ENCODE assay signal across 18 cellular contexts in genomic region chr13:23870356-23871146, GRCh38. TPM values are rescaled to one million over a fixed set of nuclear protein-coding genes. Genes with fewer than 3 reads are reported as not detected.
A peak's percentile ranks its signal among the peaks of the same experiment; 100 is the strongest.
DNase-seq lines count a peak whose midpoint lies in the region; TF ChIP-seq lines count a peak whose summit lies in the region.
"Had no signal": no experiment of that assay in that cellular context is flagged by ENCODE, and none has a peak within 500 bp of the region (broad histone marks: within the 10 kb centered on the region; RNA-seq: fewer than 3 reads in every experiment).

No MANE protein-coding gene starts in this region.

- H3K27ac ChIP-seq in WERI-Rb-1 (no peak overlapping the region), esophagus muscularis mucosa (replicated peaks in 1 of 4) (no peak overlapping the region)
- H3K27ac ChIP-seq in CD8-positive, alpha-beta memory T cell (ENCODE audit: low read depth, low read length): no peak overlapping the region
- H3K27ac ChIP-seq: right lobe of liver had no signal

- no peaks in the 10 kb centered on the region for H3K9me3 ChIP-seq in WERI-Rb-1 (ENCODE audit: severe bottlenecking)
- H3K9me3 ChIP-seq in Caco-2: no peaks in the 10 kb centered on the region
- H3K9me3 ChIP-seq in esophagus muscularis mucosa: no peaks in the 10 kb centered on the region
- H3K9me3 ChIP-seq in CD8-positive, alpha-beta memory T cell (ENCODE audit: low read length): no peaks in the 10 kb centered on the region
- H3K9me3 ChIP-seq: right lobe of liver, upper lobe of left lung had no signal

- POLR2A ChIA-PET in GM10248 (lab: Yijun Ruan, JAX) (no interaction called here), Caco-2 (lab: Charles Lee) (no interaction called here)
- POLR2A ChIA-PET in CD8-positive, alpha-beta memory T cell (lab: Charles Lee): no interaction called here

- H3K27me3 ChIP-seq in WERI-Rb-1 (ENCODE audit: insufficient read depth, low read depth, severe bottlenecking) (no peaks in the 10 kb centered on the region), Caco-2 (replicated peaks; ENCODE audit: control insufficient read depth, insufficient read depth, low read length) (no peaks in the 10 kb centered on the region), esophagus muscularis mucosa (no peaks in the 10 kb centered on the region)
- no peaks in the 10 kb centered on the region for H3K27me3 ChIP-seq in CD8-positive, alpha-beta memory T cell (ENCODE audit: insufficient read depth, low read length, poor library complexity, severe bottlenecking)
- H3K27me3 ChIP-seq: right lobe of liver, upper lobe of left lung had no signal

- DNase-seq in GM10248 (ENCODE audit: extremely low spot score) (no peak), HFFc6 (no peak), WERI-Rb-1 (peak; percentile 61), neural crest cell (ENCODE audit: low read depth, low spot score) (no peak), Caco-2 (no peak), esophagus muscularis mucosa (ENCODE audit: extremely low spot score) (no peak), epidermal melanocyte (ENCODE audit: insufficient read length, low spot score) (no peak)
- no peak for DNase-seq in CD8-positive, alpha-beta memory T cell
- DNase-seq: activated CD4-positive, alpha-beta T cell treated with anti-CD3 and anti-CD28 coated beads for 36 hours; activated naive CD4-positive, alpha-beta T cell treated with anti-CD3 and anti-CD28 coated beads, Interleukin-2, amount 50 U/mL, for 16 hours; CD4-positive, CD25-positive, alpha-beta regulatory T cell; effector memory CD8-positive, alpha-beta T cell; NCI-H1048; NCI-H774; right lobe of liver; T-helper 17 cell; upper lobe of left lung had no signal

- CTCF ChIA-PET in GM10248 (lab: Yijun Ruan, JAX) (interaction anchor here (0.7 to 1.4 kb wide), 6 partner anchors 9 to 295 kb away, joined by 3 to 4 read pairs (median 4); partner anchors contain the start of gene MIPEP), Caco-2 (lab: Charles Lee) (interaction anchor here (0.6 to 1.1 kb wide), 2 partner anchors 60 to 119 kb away, joined by 3 to 4 read pairs; no protein-coding TSS in a partner anchor)
- CTCF ChIA-PET in CD8-positive, alpha-beta memory T cell (lab: Charles Lee): no interaction called here

- TF ChIP-seq CTCF in GM10248 (IDR thresholded peaks at IDR 0.05; ENCODE audit: control extremely low read depth, extremely low read depth, low read depth, missing control alignments) (peak; percentile 23), HFFc6 (IDR thresholded peaks at IDR 0.05) (peak; percentile 35; the same call in 1 of the 2 replicates), WERI-Rb-1 (IDR thresholded peaks at IDR 0.05; ENCODE audit: low read depth, low read length) (no peak), neural crest cell (conservative IDR thresholded peaks at IDR 0.05) (peak; percentile 37), Caco-2 (IDR thresholded peaks at IDR 0.05; ENCODE audit: insufficient read depth in 1 of 2, low read depth in 1 of 2, low read length in 1 of 2, severe bottlenecking in 1 of 2, unreplicated experiment in 1 of 2) (no peak), esophagus muscularis mucosa (IDR thresholded peaks at IDR 0.05) (no peak)

- H3K4me1 ChIP-seq in Caco-2 (peaks cover 6% of the 10 kb centered on the region; the same call in 1 of the 2 replicates), esophagus muscularis mucosa (peaks cover 0 to 10% (median 5%) of the 10 kb centered on the region in 4 donors)
- no peaks in the 10 kb centered on the region for H3K4me1 ChIP-seq in CD8-positive, alpha-beta memory T cell (ENCODE audit: insufficient read depth, low read length)
- H3K4me1 ChIP-seq: right lobe of liver had no signal

- no peaks in the 10 kb centered on the region for H3K36me3 Mint-ChIP-seq in HFFc6 (ENCODE audit: low read depth)
- peaks cover 2% of the 10 kb centered on the region for H3K36me3 Mint-ChIP-seq in neural crest cell (ENCODE audit: low read depth)
- H3K36me3 Mint-ChIP-seq in Caco-2 (ENCODE audit: insufficient read depth, unreplicated experiment): peaks cover under 1% of the 10 kb centered on the region
- peaks cover 6 to 24% (median 6%) of the 10 kb centered on the region in 3 donors for H3K36me3 Mint-ChIP-seq in CD8-positive, alpha-beta memory T cell

- no TSS peak for BruUV-seq in Caco-2 (replicated peaks; lab: Mats Ljungman, UMichigan)

- H3K4me3 Mint-ChIP-seq in HFFc6 (no peak overlapping the region), neural crest cell (no peak overlapping the region), Caco-2 (ENCODE audit: unreplicated experiment) (no peak overlapping the region)
- H3K4me3 Mint-ChIP-seq in CD8-positive, alpha-beta memory T cell: no peak overlapping the region
- H3K4me3 Mint-ChIP-seq: activated CD4-positive, alpha-beta T cell treated with anti-CD3 and anti-CD28 coated beads for 36 hours; CD4-positive, CD25-positive, alpha-beta regulatory T cell; effector memory CD8-positive, alpha-beta T cell; T-helper 17 cell had no signal

- no peak for TF ChIP-seq EP300 in esophagus muscularis mucosa (IDR thresholded peaks at IDR 0.05)

- H3K4me3 ChIP-seq in WERI-Rb-1 (ENCODE audit: low read depth, low read length) (no peak overlapping the region), Caco-2 (ENCODE audit: low read depth, low read length) (no peak overlapping the region), esophagus muscularis mucosa (no peak overlapping the region)
- no peak overlapping the region for H3K4me3 ChIP-seq in CD8-positive, alpha-beta memory T cell (ENCODE audit: low read length)
- H3K4me3 ChIP-seq: right lobe of liver, upper lobe of left lung had no signal

- no peak for TF ChIP-seq POLR2A in esophagus muscularis mucosa (IDR thresholded peaks at IDR 0.05; ENCODE audit: low read depth)

- H3K36me3 ChIP-seq in WERI-Rb-1: no peaks in the 10 kb centered on the region
- no peaks in the 10 kb centered on the region; the same call in 1 of the 2 replicates for H3K36me3 ChIP-seq in Caco-2 (ENCODE audit: control insufficient read depth, insufficient read depth, low read length)
- H3K36me3 ChIP-seq in esophagus muscularis mucosa: peaks cover 0 to 17% (median 10%) of the 10 kb centered on the region in 4 donors
- no peaks in the 10 kb centered on the region for H3K36me3 ChIP-seq in CD8-positive, alpha-beta memory T cell (ENCODE audit: insufficient read depth, low read length)
- H3K36me3 ChIP-seq: right lobe of liver, upper lobe of left lung had no signal

- WGBS in esophagus muscularis mucosa: 92% methylated on average over 11 of the region's 12 CpGs

- H3K9me3 Mint-ChIP-seq in HFFc6 (no peaks in the 10 kb centered on the region), neural crest cell (no peaks in the 10 kb centered on the region), Caco-2 (ENCODE audit: unreplicated experiment) (no peaks in the 10 kb centered on the region)
- H3K9me3 Mint-ChIP-seq in CD8-positive, alpha-beta memory T cell: no peaks in the 10 kb centered on the region
- H3K9me3 Mint-ChIP-seq: CD4-positive, CD25-positive, alpha-beta regulatory T cell; effector memory CD8-positive, alpha-beta T cell had no signal

- intact Hi-C loops in Caco-2 (cut with micrococcal nuclease; ENCODE audit: unreplicated experiment): loop anchor here (1.0 to 2.0 kb wide), 6 partner anchors 100 to 404 kb away; partner anchors contain the start of gene TNFRSF19
- intact Hi-C loops in esophagus muscularis mucosa (cut with DNase I): loop anchor here (2.0 to 10.0 kb wide), 3 partner anchors 156 to 404 kb away; no protein-coding TSS in a partner anchor

- H3K4me1 Mint-ChIP-seq in HFFc6 (ENCODE audit: low read depth) (peaks cover 9% of the 10 kb centered on the region; the same call in 1 of the 2 replicates), neural crest cell (no peaks in the 10 kb centered on the region), Caco-2 (ENCODE audit: low read depth, unreplicated experiment) (no peaks in the 10 kb centered on the region)
- no peaks in the 10 kb centered on the region for H3K4me1 Mint-ChIP-seq in CD8-positive, alpha-beta memory T cell
- H3K4me1 Mint-ChIP-seq: activated CD4-positive, alpha-beta T cell treated with anti-CD3 and anti-CD28 coated beads for 36 hours had no signal

- no peaks in the 10 kb centered on the region for H3K27me3 Mint-ChIP-seq in HFFc6 (ENCODE audit: insufficient read depth)
- H3K27me3 Mint-ChIP-seq in neural crest cell (ENCODE audit: low read depth): no peaks in the 10 kb centered on the region
- no peaks in the 10 kb centered on the region for H3K27me3 Mint-ChIP-seq in Caco-2 (ENCODE audit: insufficient read depth, unreplicated experiment)
- H3K27me3 Mint-ChIP-seq in CD8-positive, alpha-beta memory T cell: no peaks in the 10 kb centered on the region
- H3K27me3 Mint-ChIP-seq: activated CD4-positive, alpha-beta T cell treated with anti-CD3 and anti-CD28 coated beads for 36 hours; CD4-positive, CD25-positive, alpha-beta regulatory T cell; effector memory CD8-positive, alpha-beta T cell; T-helper 17 cell had no signal

- H3K27ac Mint-ChIP-seq in HFFc6 (no peak overlapping the region), neural crest cell (ENCODE audit: unreplicated experiment) (no peak overlapping the region), Caco-2 (ENCODE audit: unreplicated experiment) (no peak overlapping the region)
- H3K27ac Mint-ChIP-seq in CD8-positive, alpha-beta memory T cell: no peak overlapping the region
- H3K27ac Mint-ChIP-seq: activated CD4-positive, alpha-beta T cell treated with anti-CD3 and anti-CD28 coated beads for 36 hours; CD4-positive, CD25-positive, alpha-beta regulatory T cell; effector memory CD8-positive, alpha-beta T cell; T-helper 17 cell had no signal

RNA-seq across cellular contexts. Expression of gene MIPEP, which starts 18.6 kb away (rescaled TPM):
- total RNA-seq in HFFc6 (2021; fragmentation: NEBNext Ultra II Directional; extraction: Animal tissue kit (Norgen Biotek cat#: 25700)): 10 to 100 TPM; 11.3 to 15.6 (median 13.1) TPM
- total RNA-seq in neural crest cell (19.6 and 21.4 TPM in 2 replicates), Caco-2 (2022) (40.6 and 40.8 TPM in 2 replicates), esophagus muscularis mucosa (10 to 100 TPM; 12.1 to 20.3 (median 16.0) TPM)
- 10 to 100 TPM; 18.8 to 23.7 TPM for total RNA-seq in CD8-positive, alpha-beta memory T cell
- polyA plus RNA-seq in CD8-positive, alpha-beta memory T cell: 17.9 TPM

RNA-seq across cellular contexts. Expression of gene C1QTNF9B, which starts 26.8 kb away (rescaled TPM):
- under 1 TPM in 2 of 6 experiments, not detected in 4; 0.25 to 0.27 TPM for total RNA-seq in HFFc6 (2021; fragmentation: NEBNext Ultra II Directional; extraction: Animal tissue kit (Norgen Biotek cat#: 25700))
- total RNA-seq in neural crest cell: not detected in 2 replicates
- not detected in 2 replicates for total RNA-seq in Caco-2 (2022)
- under 1 TPM in 2 of 4 donors, not detected in 2; 0.32 to 0.86 TPM for total RNA-seq in esophagus muscularis mucosa
- not detected for total RNA-seq in CD8-positive, alpha-beta memory T cell
- polyA plus RNA-seq in CD8-positive, alpha-beta memory T cell: not detected
- total RNA-seq: activated CD4-positive, alpha-beta T cell treated with anti-CD3 and anti-CD28 coated beads for 36 hours; CD4-positive, CD25-positive, alpha-beta regulatory T cell; lower leg skin; T-helper 17 cell; upper lobe of left lung had no signal
- polyA plus RNA-seq: CD4-positive, CD25-positive, alpha-beta regulatory T cell had no signal

Comparison
In these comparisons a context has a peak if more than half of its experiments do, and no peak if none do; other contexts are left out.
1. CTCF ChIP-seq: peak in GM10248 (single experiment), HFFc6 (single experiment) and neural crest cell (single experiment); none in WERI-Rb-1 (single experiment), Caco-2 (0 of 2) and esophagus muscularis mucosa (0 of 3).